ENCODE assay signal across 37 cellular contexts in genomic region chr1:175633801-175634200, GRCh38.
DNase-seq lines count a peak whose midpoint lies in the region; ATAC-seq, FAIRE-seq and TF ChIP-seq lines count a peak whose summit lies in the region.
"Had no signal": no experiment of that assay in that cellular context is flagged by ENCODE, and none has a peak within 500 bp of the region (broad histone marks: within the 10 kb centered on the region; RNA-seq: fewer than 3 reads in every experiment).

No MANE protein-coding gene starts in this region.

- TF ChIP-seq EP300 in HepG2 (IDR thresholded peaks at IDR 0.05; ENCODE audit: low read depth in 2 of 2, low read length in 2 of 2) = no peak
- no peak for TF ChIP-seq EP300 in HepG2 (CRISPR knock-in tag; IDR thresholded peaks at IDR 0.05; ENCODE audit: borderline replicate concordance)

- TF ChIP-seq POLR2A in HepG2 (IDR thresholded peaks at IDR 0.05; ENCODE audit: insufficient read depth in 1 of 2, low read depth in 2 of 2, low read length in 2 of 2) = no peak
- TF ChIP-seq POLR2A in right lobe of liver (IDR thresholded peaks at IDR 0.05) = no peak

- peaks cover 12% of the 10 kb centered on the region for H3K27me3 Mint-ChIP-seq in nephron progenitor cell (ENCODE audit: low read depth, poor library complexity)
- H3K27me3 Mint-ChIP-seq: CD4-positive, alpha-beta T cell; CD4-positive, CD25-positive, alpha-beta regulatory T cell had no signal

- H3K9me3 Mint-ChIP-seq in nephron progenitor cell = no peaks in the 10 kb centered on the region
- H3K9me3 Mint-ChIP-seq: CD4-positive, alpha-beta T cell; CD8-positive, alpha-beta memory T cell; CD8-positive, alpha-beta T cell had no signal

- intact Hi-C loops in HepG2 (cut with micrococcal nuclease; ENCODE audit: unreplicated experiment) = no loop called here
- intact Hi-C loops in right lobe of liver (cut with DNase I) = no loop called here

- POLR2A ChIA-PET in HepG2 (lab: Yijun Ruan, JAX) (no interaction called here), HEK293 (lab: Yijun Ruan, JAX) (no interaction called here)

- H3K4me1 ChIP-seq in HepG2 (ENCODE audit: insufficient read depth, low read length) = no peaks in the 10 kb centered on the region
- peaks cover 0 to 22% (median 8%) of the 10 kb centered on the region in 4 donors for H3K4me1 ChIP-seq in right lobe of liver
- no peaks in the 10 kb centered on the region for H3K4me1 ChIP-seq in HEK293 (ENCODE audit: control insufficient read depth, insufficient read depth, low read length)
- H3K4me1 ChIP-seq in OCI-LY3 (ENCODE audit: low read length) = peaks cover 32% of the 10 kb centered on the region
- H3K4me1 ChIP-seq: A549, BE2C, Caco-2 had no signal

- in situ Hi-C loops in HepG2 (cut with HindIII; ENCODE audit: extremely low pct_ligation_motif_present, low pct_unique_long_range_greater_than_20kb) = no loop called here

- no peak overlapping the region for H2AFZ ChIP-seq in HepG2 (ENCODE audit: low read length)
- H2AFZ ChIP-seq in OCI-LY3 (ENCODE audit: low read depth, low read length) = no peak overlapping the region

- no peak for TF ChIP-seq RAD21 in HepG2 (CRISPR knock-in tag; IDR thresholded peaks at IDR 0.05)

- H3K36me3 ChIP-seq in HepG2 (replicated peaks in 1 of 2; ENCODE audit: control insufficient read depth in 1 of 2, insufficient read depth in 2 of 2, low read length in 2 of 2) (no peaks in the 10 kb centered on the region), right lobe of liver (no peaks in the 10 kb centered on the region), HEK293 (ENCODE audit: control insufficient read depth in 2 of 2, insufficient read depth in 1 of 2, low read length in 2 of 2) (no peaks in the 10 kb centered on the region), OCI-LY3 (replicated peaks; ENCODE audit: low read depth, low read length) (no peaks in the 10 kb centered on the region)
- H3K36me3 ChIP-seq: BE2C; BLaER1; BLaER1 treated with 17β-estradiol and CSF1 and Interleukin-3, amounts not matched to agents 10 nM and 100 nM had no signal

- H3K4me3 ChIP-seq in HepG2 (replicated peaks in 1 of 3; ENCODE audit: insufficient read depth in 1 of 3, low read depth in 2 of 3, low read length in 3 of 3) = no peak overlapping the region
- H3K4me3 ChIP-seq in right lobe of liver = no peak overlapping the region
- H3K4me3 ChIP-seq in HEK293 (ENCODE audit: low read depth, low read length) = no peak overlapping the region
- H3K4me3 ChIP-seq in OCI-LY3 (ENCODE audit: low read length) = no peak overlapping the region
- H3K4me3 ChIP-seq: A549; BLaER1; BLaER1 treated with 17β-estradiol and CSF1 and Interleukin-3, amounts not matched to agents 10 nM and 100 nM had no signal

- ATAC-seq in HepG2 (no peak), right lobe of liver (no peak), GM19023 (IDR thresholded peaks at IDR 0.05; ENCODE audit: unreplicated experiment) (no peak), HG03520 (IDR thresholded peaks at IDR 0.05; ENCODE audit: unreplicated experiment) (no peak)
- ATAC-seq: A549; CD8-positive, alpha-beta T cell had no signal

- H4K20me1 ChIP-seq in HepG2 (ENCODE audit: insufficient read depth, low read length) (no peaks in the 10 kb centered on the region), OCI-LY3 (ENCODE audit: insufficient read depth, low read length) (no peaks in the 10 kb centered on the region)
- H4K20me1 ChIP-seq: BLaER1; BLaER1 treated with 17β-estradiol and CSF1 and Interleukin-3, amounts not matched to agents 10 nM and 100 nM had no signal

- BruUV-seq in HepG2 (replicated peaks; lab: Mats Ljungman, UMichigan) = no TSS peak

- no peaks in the 10 kb centered on the region for H3K4me1 Mint-ChIP-seq in nephron progenitor cell
- H3K4me1 Mint-ChIP-seq: CD14-positive monocyte; CD4-positive, alpha-beta memory T cell; CD4-positive, CD25-positive, alpha-beta regulatory T cell; CD8-positive, alpha-beta memory T cell had no signal

- TF ChIP-seq CTCF in HepG2 (CRISPR knock-in tag; IDR thresholded peaks at IDR 0.05) (no peak), right lobe of liver (IDR thresholded peaks at IDR 0.05) (no peak), HEK293 (tag by site-specific recombination; IDR thresholded peaks at IDR 0.05) (no peak), OCI-LY3 (IDR thresholded peaks at IDR 0.05; ENCODE audit: low read depth, low read length) (no peak), nephron progenitor cell (IDR thresholded peaks at IDR 0.05) (no peak)

- no peak for FAIRE-seq in HepG2 (lab: Jason Lieb, UNC)
- FAIRE-seq: A204.1, A549, D721Med had no signal

- CTCF ChIA-PET in HepG2 (lab: Yijun Ruan, JAX; ENCODE audit: low intra/inter-chr PET ratio, low total read pairs) (no interaction called here), HEK293 (lab: Yijun Ruan, JAX) (no interaction called here)

- H3K27ac ChIP-seq in HepG2 (ENCODE audit: extremely low read length, insufficient read depth, low read length) (no peak overlapping the region), right lobe of liver (no peak overlapping the region), HEK293 (ENCODE audit: extremely low read depth, low read depth, low read length) (no peak overlapping the region), OCI-LY3 (ENCODE audit: low read length) (no peak overlapping the region)
- H3K27ac ChIP-seq: 22Rv1; A549; BLaER1; BLaER1 treated with 17β-estradiol and CSF1 and Interleukin-3, amounts not matched to agents 10 nM and 100 nM; C4-2B had no signal

- H3K36me3 Mint-ChIP-seq in nephron progenitor cell (ENCODE audit: low read depth) = no peaks in the 10 kb centered on the region
- H3K36me3 Mint-ChIP-seq: CD14-positive monocyte; CD4-positive, alpha-beta memory T cell; CD4-positive, CD25-positive, alpha-beta regulatory T cell; CD8-positive, alpha-beta T cell had no signal

- H3K27me3 ChIP-seq in HepG2 (ENCODE audit: control insufficient read depth in 1 of 2, insufficient read depth in 2 of 2, low read length in 2 of 2) = no peaks in the 10 kb centered on the region
- no peaks in the 10 kb centered on the region for H3K27me3 ChIP-seq in right lobe of liver
- peaks cover 28% of the 10 kb centered on the region for H3K27me3 ChIP-seq in OCI-LY3 (ENCODE audit: low read depth, low read length)
- H3K27me3 ChIP-seq: BE2C; BLaER1; BLaER1 treated with 17β-estradiol and CSF1 and Interleukin-3, amounts not matched to agents 10 nM and 100 nM had no signal

- WGBS in HepG2 (ENCODE audit: low lambda C conversion rate) = 8% methylated on average over 3 of the region's 3 CpGs
- WGBS in right lobe of liver (ENCODE audit: insufficient coverage, low coverage, low lambda C conversion rate, missing lambda C conversion rate) = 50% methylated on average over 1 of the region's 3 CpGs

- H3K4me2 ChIP-seq in HepG2 (ENCODE audit: low read depth, low read length) (no peak overlapping the region), OCI-LY3 (ENCODE audit: low read length) (peak overlapping the region; percentile 46)
- H3K4me2 ChIP-seq: A549; BLaER1; BLaER1 treated with 17β-estradiol and CSF1 and Interleukin-3, amounts not matched to agents 10 nM and 100 nM had no signal

- H3K4me3 Mint-ChIP-seq in nephron progenitor cell = no peak overlapping the region
- H3K4me3 Mint-ChIP-seq: B cell; CD14-positive monocyte; CD4-positive, alpha-beta memory T cell; CD4-positive, alpha-beta T cell; CD4-positive, CD25-positive, alpha-beta regulatory T cell; CD8-positive, alpha-beta memory T cell; CD8-positive, alpha-beta T cell had no signal

- no peaks in the 10 kb centered on the region for H3K79me2 ChIP-seq in HepG2 (ENCODE audit: insufficient read depth, low read length)
- H3K79me2 ChIP-seq in OCI-LY3 (ENCODE audit: low read length) = no peaks in the 10 kb centered on the region

- no peaks in the 10 kb centered on the region for H3K9me3 ChIP-seq in HepG2 (ENCODE audit: low read length)
- no peaks in the 10 kb centered on the region for H3K9me3 ChIP-seq in right lobe of liver
- no peaks in the 10 kb centered on the region for H3K9me3 ChIP-seq in HEK293 (ENCODE audit: control insufficient read depth, insufficient read depth, low read depth, low read length)
- no peaks in the 10 kb centered on the region for H3K9me3 ChIP-seq in OCI-LY3 (ENCODE audit: insufficient read depth, low read length)
- H3K9me3 ChIP-seq: A549; BE2C; BLaER1; BLaER1 treated with 17β-estradiol and CSF1 and Interleukin-3, amounts not matched to agents 10 nM and 100 nM; Caco-2 had no signal

- H3K27ac Mint-ChIP-seq in nephron progenitor cell = peak overlapping the region; percentile 20
- H3K27ac Mint-ChIP-seq: B cell; CD14-positive monocyte; CD4-positive, alpha-beta memory T cell; CD4-positive, alpha-beta T cell; CD4-positive, CD25-positive, alpha-beta regulatory T cell; CD8-positive, alpha-beta memory T cell; CD8-positive, alpha-beta T cell had no signal

- H3K9ac ChIP-seq in HepG2 (ENCODE audit: insufficient read depth, low read depth, low read length) (no peak overlapping the region), OCI-LY3 (ENCODE audit: low read length) (no peak overlapping the region)
- H3K9ac ChIP-seq: BLaER1; BLaER1 treated with 17β-estradiol and CSF1 and Interleukin-3, amounts not matched to agents 10 nM and 100 nM had no signal

- DNase-seq in HepG2 (ENCODE audit: low spot score) = no peak
- no peak for DNase-seq in right lobe of liver
- DNase-seq in nephron progenitor cell = no peak
- DNase-seq in cortex of kidney (lab: John Stamatoyannopoulos, UW) = no peak
- DNase-seq: 8988T; ACHN; AML-193; BE2C; C1 segment of cervical spinal cord; Caco-2; Calu3; CD4-positive, alpha-beta memory T cell; CD4-positive, alpha-beta T cell; CD4-positive, CD25-positive, alpha-beta regulatory T cell; CD8-positive, alpha-beta memory T cell; CD8-positive, alpha-beta T cell; COR-L47; DMS 273 treated with DMSO at 0.1 percent for 48 hours; DMS153; DMS53; DMS79; DMS79 treated with DMSO at 0.1 percent for 48 hours; DND-41; EL had no signal

TF ChIP-seq in HepG2, 621 proteins besides CTCF, POLR2A, EP300 and RAD21 (continues in another document):
- TF ChIP-seq SRF (IDR thresholded peaks at IDR 0.05; ENCODE audit: low read depth, low read length) = no peak

TF ChIP-seq in HEK293, 187 proteins besides CTCF, POLR2A, EP300 and RAD21 (continues in another document):
- TF ChIP-seq KLF8 (tag by site-specific recombination; IDR thresholded peaks at IDR 0.05) (no peak), HIC1 (tag by site-specific recombination; IDR thresholded peaks at IDR 0.05) (no peak), SP7 (tag by site-specific recombination; IDR thresholded peaks at IDR 0.05) (no peak)

Comparison
In these comparisons a context has a peak if more than half of its experiments do, and no peak if none do; other contexts are left out.
1. Of the 63 proteins assayed by ChIP-seq in both HepG2 and HEK293: peak only in HepG2: none; only in HEK293: ZNF513; in both: none; in neither: 62.